28 cellular contexts compared by ENCODE assay signal in the genomic region with DNA sequence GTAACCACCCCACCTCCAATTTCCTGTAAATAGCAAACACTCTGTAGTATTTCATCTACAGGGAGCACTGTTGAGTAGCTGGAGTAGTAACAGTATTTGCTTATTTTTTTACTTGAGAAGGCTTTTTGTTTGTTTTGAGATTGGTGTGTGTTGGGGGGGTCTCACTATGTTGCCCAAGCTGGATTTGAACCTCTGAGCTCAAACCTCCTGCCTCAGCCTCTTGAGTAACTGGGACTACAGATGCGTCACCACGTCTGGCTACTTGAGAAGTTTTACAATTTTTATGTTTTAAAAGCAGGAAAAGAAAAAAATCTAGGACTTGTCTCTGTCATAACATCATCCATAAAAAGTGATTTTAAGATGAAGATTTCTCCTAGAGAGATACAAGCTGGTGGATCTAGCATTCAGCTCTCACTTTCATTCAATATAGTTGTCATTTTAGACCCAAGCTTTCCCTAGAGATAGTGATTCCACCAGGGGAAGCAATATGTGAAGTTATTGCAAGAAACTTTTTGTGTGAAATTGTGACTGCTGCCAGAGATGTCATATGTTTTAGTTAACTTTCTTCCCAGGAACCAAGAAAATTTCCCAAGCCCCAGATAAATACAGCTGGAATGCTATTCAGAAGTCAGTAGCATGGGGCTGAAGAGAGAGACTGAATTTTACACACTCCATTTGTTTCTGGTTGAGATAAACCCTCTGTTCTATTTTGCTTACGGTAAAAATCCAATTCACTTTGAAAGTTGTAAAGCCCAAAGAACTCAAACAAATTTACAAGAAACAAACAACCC.
A peak's percentile ranks its signal among the peaks of the same experiment; 100 is the strongest.
DNase-seq lines count a peak whose midpoint lies in the region; ATAC-seq and TF ChIP-seq lines count a peak whose summit lies in the region.
"Had no signal": no experiment of that assay in that cellular context is flagged by ENCODE, and none has a peak within 500 bp of the region (broad histone marks: within the 10 kb centered on the region; RNA-seq: fewer than 3 reads in every experiment).

No MANE protein-coding gene starts in this region.

- H3K9me3 ChIP-seq in GM23248 (ENCODE audit: low read depth) (no peaks in the 10 kb centered on the region), left ventricle myocardium inferior (replicated peaks) (no peaks in the 10 kb centered on the region), smooth muscle cell (replicated peaks; ENCODE audit: low read depth) (no peaks in the 10 kb centered on the region)
- H3K9me3 ChIP-seq: ascending aorta had no signal

- WGBS in GM23248 (ENCODE audit: low coverage in 1 of 2, low lambda C conversion rate in 2 of 2, missing lambda C conversion rate in 2 of 2), 2 experiments: 63 to 65% methylated on average over 3 of the region's 3 CpGs
- WGBS in smooth muscle cell (ENCODE audit: low lambda C conversion rate): 44% methylated on average over 3 of the region's 3 CpGs

- H3K4me3 ChIP-seq in GM23248 (no peak overlapping the region), left ventricle myocardium inferior (no peak overlapping the region), smooth muscle cell (no peak overlapping the region)
- H3K4me3 ChIP-seq: ascending aorta, GM12878 had no signal

- in situ Hi-C loops in GM23248 (cut with MboI): no loop called here

- H3K36me3 ChIP-seq in GM23248 (ENCODE audit: low read depth) (no peaks in the 10 kb centered on the region), left ventricle myocardium inferior (no peaks in the 10 kb centered on the region), smooth muscle cell (ENCODE audit: low read depth) (no peaks in the 10 kb centered on the region)
- H3K36me3 ChIP-seq: ascending aorta had no signal

- no peak overlapping the region for H3K4me3 Mint-ChIP-seq in chondrocyte (ENCODE audit: unreplicated experiment)
- H3K4me3 Mint-ChIP-seq in T-helper 2 cell treated with Interferon-gamma antibody and Interleukin-4, amounts not matched to agents 5 μg/mL and 100 μg/mL, for 36 hours: no peak overlapping the region
- H3K4me3 Mint-ChIP-seq: activated CD8-positive, alpha-beta T cell treated with anti-CD3 and anti-CD28 coated beads for 36 hours; T-helper 17 cell had no signal

- DNase-seq in GM23248 (peak; percentile 28), chondrocyte (ENCODE audit: low spot score) (no peak), left ventricle myocardium inferior (no peak), smooth muscle cell (lab: John Stamatoyannopoulos, UW; ENCODE audit: unreplicated experiment) (no peak), middle frontal gyrus (ENCODE audit: extremely low spot score, low spot score) (no peak)
- DNase-seq in T-helper 2 cell treated with Interferon-gamma antibody and Interleukin-4, amounts not matched to agents 5 μg/mL and 100 μg/mL, for 36 hours (ENCODE audit: low spot score): no peak
- no peak for DNase-seq in stimulated activated CD4-positive, alpha-beta T cell treated with anti-CD3 and anti-CD28 coated beads, Interleukin-4, amount 100 ng/mL, for 24 hours
- DNase-seq: activated CD4-positive, alpha-beta T cell treated with anti-CD3 and anti-CD28 coated beads for 1 hour; activated CD8-positive, alpha-beta T cell treated with anti-CD3 and anti-CD28 coated beads for 36 hours; C1 segment of cervical spinal cord; cerebellar nuclear complex; DMS79 treated with DMSO at 0.1 percent for 48 hours; left colon; mesendoderm; NCI-H146; NCI-H2107; NCI-H446; NCI-H82; small intestine; stimulated activated CD4-positive, alpha-beta T cell treated with anti-CD3 and anti-CD28 coated beads, Interleukin-2, amount 100 ng/mL, for 24 hours; T-helper 17 cell; trophoblast cell had no signal

- H3K27ac ChIP-seq in GM23248: no peak overlapping the region
- peak overlapping the region; percentile 52 for H3K27ac ChIP-seq in left ventricle myocardium inferior (replicated peaks)
- H3K27ac ChIP-seq in smooth muscle cell (ENCODE audit: low read depth): peak overlapping the region; percentile 66
- H3K27ac ChIP-seq: ascending aorta, HL-60 had no signal

- peaks cover 39% of the 10 kb centered on the region for H3K4me1 ChIP-seq in GM23248 (ENCODE audit: insufficient read depth)
- H3K4me1 ChIP-seq in left ventricle myocardium inferior: peaks cover 72% of the 10 kb centered on the region
- peaks cover 15% of the 10 kb centered on the region for H3K4me1 ChIP-seq in smooth muscle cell (ENCODE audit: low read depth)

- H3K9ac ChIP-seq in GM23248: no peak overlapping the region
- H3K9ac ChIP-seq in smooth muscle cell (ENCODE audit: low read depth): no peak overlapping the region

- no peak for TF ChIP-seq CTCF in chondrocyte (IDR thresholded peaks at IDR 0.05)
- no peak for TF ChIP-seq CTCF in left ventricle myocardium inferior (IDR thresholded peaks at IDR 0.05; ENCODE audit: borderline replicate concordance)
- no peak for TF ChIP-seq CTCF in smooth muscle cell (IDR thresholded peaks at IDR 0.05; ENCODE audit: borderline replicate concordance, insufficient read depth, poor library complexity, severe bottlenecking)

- H2AFZ ChIP-seq in GM23248 (no peak overlapping the region), smooth muscle cell (ENCODE audit: low read depth) (no peak overlapping the region)

- H3F3A ChIP-seq in GM23248 (ENCODE audit: insufficient read depth): peaks cover 28% of the 10 kb centered on the region
- peaks cover 6% of the 10 kb centered on the region for H3F3A ChIP-seq in smooth muscle cell (ENCODE audit: low read depth)

- intact Hi-C loops in left ventricle myocardium inferior (cut with micrococcal nuclease): loop anchor here (10.0 kb wide), 1 partner anchor 112 kb away; no protein-coding TSS in a partner anchor

- no peaks in the 10 kb centered on the region for H4K20me1 ChIP-seq in GM23248 (ENCODE audit: insufficient read depth)
- no peaks in the 10 kb centered on the region for H4K20me1 ChIP-seq in smooth muscle cell (ENCODE audit: low read depth)

- H3K27me3 ChIP-seq in GM23248 (replicated peaks; ENCODE audit: insufficient read depth) (no peaks in the 10 kb centered on the region), left ventricle myocardium inferior (ENCODE audit: low read depth) (no peaks in the 10 kb centered on the region), smooth muscle cell (ENCODE audit: low read depth) (no peaks in the 10 kb centered on the region)
- H3K27me3 ChIP-seq: ascending aorta had no signal

- no peaks in the 10 kb centered on the region for H3K36me3 Mint-ChIP-seq in chondrocyte (ENCODE audit: low read depth)
- H3K36me3 Mint-ChIP-seq in T-helper 2 cell treated with Interferon-gamma antibody and Interleukin-4, amounts not matched to agents 5 μg/mL and 100 μg/mL, for 36 hours (ENCODE audit: low read depth): no peaks in the 10 kb centered on the region

- no peak for ATAC-seq in GM18870 (IDR thresholded peaks at IDR 0.05; ENCODE audit: unreplicated experiment)
- ATAC-seq: activated CD8-positive, alpha-beta T cell treated with anti-CD3 and anti-CD28 coated beads for 36 hours; activated naive CD4-positive, alpha-beta T cell treated with anti-CD3 and anti-CD28 coated beads, Interleukin-2, amount 50 U/mL, for 72 hours; GM12878; left colon; SK-N-SH treated with all-trans-retinoic acid at 6 μM for 48 hours; T-helper 17 cell had no signal

- no peaks in the 10 kb centered on the region for H3K27me3 Mint-ChIP-seq in chondrocyte (ENCODE audit: low read depth)
- H3K27me3 Mint-ChIP-seq in T-helper 2 cell treated with Interferon-gamma antibody and Interleukin-4, amounts not matched to agents 5 μg/mL and 100 μg/mL, for 36 hours (ENCODE audit: low read depth): peaks cover 18% of the 10 kb centered on the region

- H3K79me2 ChIP-seq in GM23248 (ENCODE audit: insufficient read depth) (no peaks in the 10 kb centered on the region), smooth muscle cell (ENCODE audit: low read depth) (no peaks in the 10 kb centered on the region)

- no peaks in the 10 kb centered on the region for H3K9me2 ChIP-seq in GM23248 (ENCODE audit: insufficient read depth)

- H3K4me1 Mint-ChIP-seq in chondrocyte (ENCODE audit: low read depth): peaks cover 50% of the 10 kb centered on the region
- peaks cover 12% of the 10 kb centered on the region for H3K4me1 Mint-ChIP-seq in T-helper 2 cell treated with Interferon-gamma antibody and Interleukin-4, amounts not matched to agents 5 μg/mL and 100 μg/mL, for 36 hours (ENCODE audit: low read depth)

- H3K9me3 Mint-ChIP-seq in chondrocyte (ENCODE audit: low read depth): peaks cover 3% of the 10 kb centered on the region
- H3K9me3 Mint-ChIP-seq in T-helper 2 cell treated with Interferon-gamma antibody and Interleukin-4, amounts not matched to agents 5 μg/mL and 100 μg/mL, for 36 hours: no peaks in the 10 kb centered on the region

- H3K27ac Mint-ChIP-seq in chondrocyte (ENCODE audit: unreplicated experiment): peak overlapping the region; percentile 80
- H3K27ac Mint-ChIP-seq in T-helper 2 cell treated with Interferon-gamma antibody and Interleukin-4, amounts not matched to agents 5 μg/mL and 100 μg/mL, for 36 hours: no peak overlapping the region
- H3K27ac Mint-ChIP-seq: activated CD8-positive, alpha-beta T cell treated with anti-CD3 and anti-CD28 coated beads for 36 hours; activated naive CD4-positive, alpha-beta T cell treated with anti-CD3 and anti-CD28 coated beads, Interleukin-2, amount 50 U/mL, for 72 hours; T-helper 17 cell had no signal

- no peak overlapping the region for H3K4me2 ChIP-seq in GM23248 (ENCODE audit: unreplicated experiment)
- peak overlapping the region; percentile 17 for H3K4me2 ChIP-seq in smooth muscle cell
